In genomic region chr3:17808994-17809393, GRCh38 we compare ENCODE assay signal across 1 cellular context.
TF ChIP-seq lines count a peak whose summit lies in the region.

No MANE protein-coding gene starts in this region.

TF ChIP-seq in K562, 482 proteins besides CTCF, POLR2A, EP300 and RAD21 (continued from another document):
- TF ChIP-seq MLLT1 (IDR thresholded peaks at IDR 0.05) (no peak), POLR2B (IDR thresholded peaks at IDR 0.05; ENCODE audit: low read depth, partially characterized antibody) (no peak), PATZ1 (CRISPR knock-in tag; IDR thresholded peaks at IDR 0.05; ENCODE audit: borderline replicate concordance) (no peak), TEAD4 (IDR thresholded peaks at IDR 0.05; ENCODE audit: low read length) (0 out of 2 replicates have a peak, but pooled peaks have one; percentile 24), TEAD4 (CRISPR knock-in tag; IDR thresholded peaks at IDR 0.05; ENCODE audit: borderline replicate concordance) (no peak), AFF4 (CRISPR knock-in tag; IDR thresholded peaks at IDR 0.05) (no peak), NFIC (IDR thresholded peaks at IDR 0.05) (peak; percentile 82), BHLHE40 (IDR thresholded peaks at IDR 0.05; ENCODE audit: low read length) (0 out of 2 replicates have a peak, but pooled peaks have one; percentile 10), BRF1 (IDR thresholded peaks at IDR 0.05; ENCODE audit: borderline replicate concordance, extremely low read depth, insufficient read length) (no peak)
TF ChIP-seq in K562: peak in this region for 19.
